8 cellular contexts compared by ENCODE assay signal in the genomic region with DNA sequence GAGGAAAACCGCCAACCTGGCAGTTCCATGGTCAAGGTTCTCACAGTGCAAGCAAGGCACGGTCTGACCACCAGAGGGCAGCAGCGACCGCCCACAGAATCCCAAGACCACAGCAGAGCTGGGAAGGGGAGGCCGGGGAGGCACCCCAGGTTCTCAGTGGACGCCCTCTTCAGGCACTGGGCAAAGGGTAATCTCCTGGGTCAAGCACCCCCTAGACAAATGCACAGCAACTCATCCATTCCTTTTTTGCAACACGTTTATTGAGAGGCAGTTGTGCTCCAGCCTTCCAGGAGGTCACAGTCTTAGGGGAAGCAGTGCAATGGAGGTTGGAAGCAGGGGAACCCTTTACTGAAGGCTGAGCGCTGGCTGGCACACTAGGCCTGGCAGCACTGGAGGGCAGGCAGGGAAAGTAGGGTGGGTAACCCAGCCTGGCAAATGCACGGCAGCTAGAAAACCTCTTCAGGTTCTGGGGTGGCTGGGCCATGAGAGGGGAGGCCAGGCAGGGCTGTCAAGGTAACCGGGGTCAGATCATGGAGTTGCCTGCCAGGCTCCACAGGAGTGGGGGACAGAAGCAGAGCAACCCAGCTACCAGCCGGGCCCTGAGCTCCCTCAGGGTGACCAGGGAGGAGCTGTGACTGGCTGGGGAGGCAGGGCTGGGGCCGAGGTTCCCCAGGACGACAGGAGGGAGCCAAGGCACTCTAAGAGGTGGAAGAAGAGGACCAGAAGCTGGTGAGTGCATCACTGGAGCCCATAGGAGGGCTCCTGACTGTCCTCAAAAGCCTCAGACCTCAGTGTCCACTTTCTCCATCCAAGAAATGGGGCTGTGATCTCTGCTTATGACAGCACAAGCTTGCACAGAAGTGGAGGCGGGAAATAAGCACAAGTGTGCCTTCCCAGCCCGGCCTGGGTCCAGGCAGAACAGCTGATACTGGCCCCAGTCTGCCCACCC. TPM values are rescaled to one million over a fixed set of nuclear protein-coding genes. Genes with fewer than 3 reads are reported as not detected.
DNase-seq lines count a peak whose midpoint lies in the region; ATAC-seq and TF ChIP-seq lines count a peak whose summit lies in the region.

No MANE protein-coding gene starts in this region.

- peak overlapping the region; percentile 51 for H3K4me3 Mint-ChIP-seq in progenitor cell of endocrine pancreas (ENCODE audit: low read depth)

- no peaks in the 10 kb centered on the region for H3K27me3 ChIP-seq in MG63

- peak; percentile 45 to 50 for ATAC-seq in left cardiac atrium
- ATAC-seq in HG03108 (IDR thresholded peaks at IDR 0.05; ENCODE audit: unreplicated experiment) = no peak

- peak; percentile 65 to 91 for DNase-seq in NCI-H187 (lab: John Stamatoyannopoulos, UW)
- no peak for DNase-seq in NCI-H187 treated with DMSO at 0.1 percent for 48 hours (lab: John Stamatoyannopoulos, UW)
- DNase-seq in MG63 = peak; percentile 78
- DNase-seq in T follicular helper cell (ENCODE audit: low read depth) = peak; percentile 75
- peak; percentile 75 for DNase-seq in amniotic epithelial cell (ENCODE audit: low read depth)
- peak; percentile 90 for DNase-seq in left cardiac atrium
- peak; percentile 87 for DNase-seq in progenitor cell of endocrine pancreas (ENCODE audit: low spot score, unreplicated experiment)

- TF ChIP-seq CTCF in progenitor cell of endocrine pancreas (IDR thresholded peaks at IDR 0.05; ENCODE audit: unreplicated experiment) = peak; percentile 88

- intact Hi-C loops in left cardiac atrium (cut with DNase I) = loop anchor here in 1 of 2 donors (1.0 to 2.0 kb wide), 2 partner anchors 17 to 93 kb away; a partner anchor contains a TSS

- no peak overlapping the region; the same call in 1 of the 2 replicates for H3K4me3 ChIP-seq in MG63

- H3K27me3 Mint-ChIP-seq in progenitor cell of endocrine pancreas = peaks cover 5% of the 10 kb centered on the region

- H3K4me1 Mint-ChIP-seq in progenitor cell of endocrine pancreas (ENCODE audit: low read depth) = peaks cover 35% of the 10 kb centered on the region

- no peaks in the 10 kb centered on the region for H3K9me3 Mint-ChIP-seq in progenitor cell of endocrine pancreas (ENCODE audit: low read depth)

- peaks cover 20% of the 10 kb centered on the region for H3K36me3 ChIP-seq in MG63

- H3K36me3 Mint-ChIP-seq in progenitor cell of endocrine pancreas (ENCODE audit: insufficient read depth) = peaks cover 13% of the 10 kb centered on the region

- H3K9me3 ChIP-seq in MG63 = no peaks in the 10 kb centered on the region

- peak overlapping the region; percentile 89 for H3K27ac Mint-ChIP-seq in progenitor cell of endocrine pancreas

RNA-seq across cellular contexts. Expression of a gene that starts 1.8 kb away (rescaled TPM):
- 0.20 and 6.3 TPM in 2 replicates for total RNA-seq in MG63 (2014; rRNA removed; shearing (Covaris generic); ENCODE audit: low replicate concordance)
- total RNA-seq in left cardiac atrium = 10 to 100 TPM; 14.7 to 25.1 TPM
- total RNA-seq in progenitor cell of endocrine pancreas = 36.0 and 37.5 TPM in 2 replicates

RNA-seq across cellular contexts. Expression of a gene that starts 8.5 kb away (rescaled TPM):
- 1.0 and 1.1 TPM in 2 replicates for total RNA-seq in MG63 (2014; rRNA removed; shearing (Covaris generic); ENCODE audit: low replicate concordance)
- total RNA-seq in left cardiac atrium = 10 to 100 TPM in 1 of 2 donors, 1 to 10 TPM in 1; 9.3 to 11.9 TPM
- 27.2 and 28.6 TPM in 2 replicates for total RNA-seq in progenitor cell of endocrine pancreas
